2 cellular contexts compared by ENCODE assay signal in the genomic region with DNA sequence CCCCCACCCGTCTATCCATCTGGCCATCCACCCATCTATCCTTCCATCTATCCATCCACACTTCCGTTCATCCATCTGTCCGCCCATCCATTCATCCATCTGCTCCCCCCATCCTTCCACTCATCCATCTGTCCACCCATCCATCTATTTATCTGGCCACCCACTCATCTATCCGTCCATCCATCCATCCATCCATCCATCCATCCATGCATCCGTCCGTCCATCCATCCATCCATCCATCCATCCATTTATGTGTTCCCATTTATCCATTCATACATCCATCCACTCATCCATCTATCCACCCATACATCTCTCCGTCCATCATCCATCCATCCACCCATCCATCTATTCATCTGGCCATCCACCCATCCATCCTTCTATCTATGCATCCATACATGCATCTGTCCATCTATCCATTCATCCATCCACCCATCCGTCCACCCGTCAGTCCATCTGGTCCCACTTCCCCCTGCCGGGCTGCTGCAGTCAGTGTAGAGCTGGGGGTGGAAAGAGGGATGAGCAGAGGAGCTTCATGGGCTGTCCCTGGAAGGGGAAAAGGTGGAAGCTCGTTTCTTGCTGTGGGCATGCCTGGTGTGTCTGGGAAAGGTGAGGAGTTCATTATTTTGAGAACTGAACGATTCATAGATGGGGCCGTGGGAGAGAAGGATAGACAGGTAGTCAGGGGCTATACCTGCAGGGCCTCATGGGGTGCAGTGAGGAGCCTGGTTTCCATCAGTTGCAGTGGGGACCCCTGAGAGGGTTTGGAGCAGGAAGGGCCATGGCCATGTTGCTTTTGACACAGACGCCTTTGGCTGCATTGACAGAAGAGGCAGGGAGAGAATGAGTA.
TF ChIP-seq lines count a peak whose summit lies in the region.

No MANE protein-coding gene starts in this region.

TF ChIP-seq in SK-N-SH, 30 proteins besides CTCF, POLR2A, EP300 and RAD21:
- TF ChIP-seq RCOR1 (IDR thresholded peaks at IDR 0.05; ENCODE audit: low read length), result no peak
- TF ChIP-seq SIN3A (IDR thresholded peaks at IDR 0.05; ENCODE audit: borderline replicate concordance, low read depth, low read length), result no peak
- no peak for TF ChIP-seq POLR2AphosphoS5 (IDR thresholded peaks at IDR 0.05; ENCODE audit: low read depth, low read length)
- no peak for TF ChIP-seq TEAD4 (IDR thresholded peaks at IDR 0.05; ENCODE audit: borderline replicate concordance, insufficient read depth)
- no peak for TF ChIP-seq TCF12 (IDR thresholded peaks at IDR 0.05)
- TF ChIP-seq, protein P1, sequence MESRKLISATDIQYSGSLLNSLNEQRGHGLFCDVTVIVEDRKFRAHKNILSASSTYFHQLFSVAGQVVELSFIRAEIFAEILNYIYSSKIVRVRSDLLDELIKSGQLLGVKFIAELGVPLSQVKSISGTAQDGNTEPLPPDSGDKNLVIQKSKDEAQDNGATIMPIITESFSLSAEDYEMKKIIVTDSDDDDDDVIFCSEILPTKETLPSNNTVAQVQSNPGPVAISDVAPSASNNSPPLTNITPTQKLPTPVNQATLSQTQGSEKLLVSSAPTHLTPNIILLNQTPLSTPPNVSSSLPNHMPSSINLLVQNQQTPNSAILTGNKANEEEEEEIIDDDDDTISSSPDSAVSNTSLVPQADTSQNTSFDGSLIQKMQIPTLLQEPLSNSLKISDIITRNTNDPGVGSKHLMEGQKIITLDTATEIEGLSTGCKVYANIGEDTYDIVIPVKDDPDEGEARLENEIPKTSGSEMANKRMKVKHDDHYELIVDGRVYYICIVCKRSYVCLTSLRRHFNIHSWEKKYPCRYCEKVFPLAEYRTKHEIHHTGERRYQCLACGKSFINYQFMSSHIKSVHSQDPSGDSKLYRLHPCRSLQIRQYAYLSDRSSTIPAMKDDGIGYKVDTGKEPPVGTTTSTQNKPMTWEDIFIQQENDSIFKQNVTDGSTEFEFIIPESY (IDR thresholded peaks at IDR 0.05; ENCODE audit: borderline replicate concordance, low read depth), result no peak
- TF ChIP-seq USF2 (IDR thresholded peaks at IDR 0.05; ENCODE audit: borderline replicate concordance, low read depth, low read length), result no peak
- TF ChIP-seq CHD2 (IDR thresholded peaks at IDR 0.05; ENCODE audit: low read length, partially characterized antibody), result no peak
- TF ChIP-seq EZH2phosphoT487 (IDR thresholded peaks at IDR 0.05; ENCODE audit: borderline replicate concordance, low read depth), result no peak
- TF ChIP-seq FOXJ3 (CRISPR knock-in tag; IDR thresholded peaks at IDR 0.05), result no peak
- no peak for TF ChIP-seq FOXM1 (IDR thresholded peaks at IDR 0.05; ENCODE audit: low read depth)
- TF ChIP-seq, protein P2, sequence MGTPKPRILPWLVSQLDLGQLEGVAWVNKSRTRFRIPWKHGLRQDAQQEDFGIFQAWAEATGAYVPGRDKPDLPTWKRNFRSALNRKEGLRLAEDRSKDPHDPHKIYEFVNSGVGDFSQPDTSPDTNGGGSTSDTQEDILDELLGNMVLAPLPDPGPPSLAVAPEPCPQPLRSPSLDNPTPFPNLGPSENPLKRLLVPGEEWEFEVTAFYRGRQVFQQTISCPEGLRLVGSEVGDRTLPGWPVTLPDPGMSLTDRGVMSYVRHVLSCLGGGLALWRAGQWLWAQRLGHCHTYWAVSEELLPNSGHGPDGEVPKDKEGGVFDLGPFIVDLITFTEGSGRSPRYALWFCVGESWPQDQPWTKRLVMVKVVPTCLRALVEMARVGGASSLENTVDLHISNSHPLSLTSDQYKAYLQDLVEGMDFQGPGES (IDR thresholded peaks at IDR 0.05; ENCODE audit: low read depth, low read length), result no peak
- TF ChIP-seq, protein P3, sequence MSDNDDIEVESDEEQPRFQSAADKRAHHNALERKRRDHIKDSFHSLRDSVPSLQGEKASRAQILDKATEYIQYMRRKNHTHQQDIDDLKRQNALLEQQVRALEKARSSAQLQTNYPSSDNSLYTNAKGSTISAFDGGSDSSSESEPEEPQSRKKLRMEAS (IDR thresholded peaks at IDR 0.05; ENCODE audit: low read depth), result no peak
- no peak for TF ChIP-seq RXRA (IDR thresholded peaks at IDR 0.05; ENCODE audit: borderline replicate concordance, low read depth)
- TF ChIP-seq RFX5 (IDR thresholded peaks at IDR 0.05; ENCODE audit: low read length), result no peak
- no peak for TF ChIP-seq FOSL2 (IDR thresholded peaks at IDR 0.05; ENCODE audit: borderline replicate concordance, low read depth)
- no peak for TF ChIP-seq TAF1 (IDR thresholded peaks at IDR 0.05; ENCODE audit: borderline replicate concordance, low read depth, low read length)
- TF ChIP-seq GABPA (IDR thresholded peaks at IDR 0.05; ENCODE audit: low read depth), result no peak

TF ChIP-seq in SK-N-SH treated with all-trans-retinoic acid at 6 μM for 48 hours, 23 proteins besides CTCF, POLR2A, EP300 and RAD21:
- TF ChIP-seq PPARA (CRISPR knock-in tag; IDR thresholded peaks at IDR 0.05; ENCODE audit: borderline replicate concordance) (no peak), ZNF8 (CRISPR knock-in tag; IDR thresholded peaks at IDR 0.05) (no peak), CSDC2 (CRISPR knock-in tag; IDR thresholded peaks at IDR 0.05) (no peak), ZC3H10 (CRISPR knock-in tag; IDR thresholded peaks at IDR 0.05) (no peak), GLIS3 (CRISPR knock-in tag; IDR thresholded peaks at IDR 0.05) (no peak), OSR1 (CRISPR knock-in tag; IDR thresholded peaks at IDR 0.05) (no peak), SNAI2 (CRISPR knock-in tag; IDR thresholded peaks at IDR 0.05) (no peak), ARNTL (CRISPR knock-in tag; IDR thresholded peaks at IDR 0.05; ENCODE audit: borderline replicate concordance, low read depth) (no peak), CSRNP3 (CRISPR knock-in tag; IDR thresholded peaks at IDR 0.05) (no peak), ESRRG (CRISPR knock-in tag; IDR thresholded peaks at IDR 0.05) (no peak), TCF4 (CRISPR knock-in tag; IDR thresholded peaks at IDR 0.05; ENCODE audit: borderline replicate concordance) (no peak), ZNF565 (CRISPR knock-in tag; conservative IDR thresholded peaks at IDR 0.05; ENCODE audit: low read depth) (no peak), TSHZ2 (CRISPR knock-in tag; IDR thresholded peaks at IDR 0.05) (no peak), ZFP30 (CRISPR knock-in tag; IDR thresholded peaks at IDR 0.05) (no peak), ZFP3 (CRISPR knock-in tag; IDR thresholded peaks at IDR 0.05) (no peak), ZNF70 (CRISPR knock-in tag; IDR thresholded peaks at IDR 0.05) (no peak)
